2 cellular contexts compared by ENCODE assay signal in the genomic region with DNA sequence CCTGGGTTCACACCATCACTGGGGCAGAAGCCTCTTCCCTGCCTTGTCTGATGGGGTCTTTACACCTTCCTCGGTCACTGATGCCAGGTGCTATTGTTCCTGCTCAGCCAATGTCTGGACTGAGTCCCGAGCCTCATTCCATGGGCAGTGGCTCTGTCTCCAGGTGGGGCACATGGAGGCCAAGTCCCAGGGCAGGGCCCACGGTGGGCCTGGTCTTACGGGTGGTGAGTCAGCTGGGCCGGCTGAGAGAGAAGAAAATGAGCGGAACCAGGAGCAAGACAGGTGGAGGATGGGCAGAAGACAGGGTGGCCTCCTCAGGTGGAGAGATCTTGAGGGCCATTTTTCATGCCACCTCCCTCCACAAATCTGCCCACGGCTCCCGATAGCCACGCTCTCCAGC.
TF ChIP-seq lines count a peak whose summit lies in the region.

No MANE protein-coding gene starts in this region.

TF ChIP-seq in H1, 55 proteins besides CTCF, POLR2A, EP300 and RAD21:
- TF ChIP-seq EGR1 (IDR thresholded peaks at IDR 0.05; ENCODE audit: borderline replicate concordance, low read depth, low read length) (no peak), CHD2 (IDR thresholded peaks at IDR 0.05; ENCODE audit: low read length) (no peak), BRCA1 (IDR thresholded peaks at IDR 0.05; ENCODE audit: low read depth, low read length) (no peak), TAF7 (optimal IDR thresholded peaks at IDR 0.05; ENCODE audit: borderline replicate concordance, low read depth, low read length) (no peak), NANOG (IDR thresholded peaks at IDR 0.05; ENCODE audit: insufficient read depth, low read depth, low read length, poor library complexity, severe bottlenecking) (no peak), BCL11A (IDR thresholded peaks at IDR 0.05; ENCODE audit: low read depth in 2 of 2, low read length in 2 of 2) (no peak), JUN (IDR thresholded peaks at IDR 0.05; ENCODE audit: low read depth, low read length) (no peak), JUND (IDR thresholded peaks at IDR 0.05; ENCODE audit: low read length) (no peak), ASH2L (IDR thresholded peaks at IDR 0.05; ENCODE audit: low read length) (no peak), SIRT6 (IDR thresholded peaks at IDR 0.05; ENCODE audit: low read length) (no peak), CBX5 (IDR thresholded peaks at IDR 0.05; ENCODE audit: low read depth, low read length) (no peak), SRF (IDR thresholded peaks at IDR 0.05; ENCODE audit: low read depth, low read length) (no peak), BACH1 (IDR thresholded peaks at IDR 0.05; ENCODE audit: low read length) (no peak), CTBP2 (IDR thresholded peaks at IDR 0.05; ENCODE audit: borderline replicate concordance, insufficient read depth, insufficient read length, low read length) (no peak), SIX5 (IDR thresholded peaks at IDR 0.05; ENCODE audit: low read depth, low read length) (no peak), HDAC2 (IDR thresholded peaks at IDR 0.05; ENCODE audit: borderline replicate concordance in 1 of 2, low read depth in 2 of 2, low read length in 2 of 2) (no peak), KDM4A (IDR thresholded peaks at IDR 0.05; ENCODE audit: low read depth, low read length, severe bottlenecking) (no peak)
- TF ChIP-seq, protein P1, sequence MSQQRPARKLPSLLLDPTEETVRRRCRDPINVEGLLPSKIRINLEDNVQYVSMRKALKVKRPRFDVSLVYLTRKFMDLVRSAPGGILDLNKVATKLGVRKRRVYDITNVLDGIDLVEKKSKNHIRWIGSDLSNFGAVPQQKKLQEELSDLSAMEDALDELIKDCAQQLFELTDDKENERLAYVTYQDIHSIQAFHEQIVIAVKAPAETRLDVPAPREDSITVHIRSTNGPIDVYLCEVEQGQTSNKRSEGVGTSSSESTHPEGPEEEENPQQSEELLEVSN (IDR thresholded peaks at IDR 0.05): no peak
- TF ChIP-seq, protein P2, sequence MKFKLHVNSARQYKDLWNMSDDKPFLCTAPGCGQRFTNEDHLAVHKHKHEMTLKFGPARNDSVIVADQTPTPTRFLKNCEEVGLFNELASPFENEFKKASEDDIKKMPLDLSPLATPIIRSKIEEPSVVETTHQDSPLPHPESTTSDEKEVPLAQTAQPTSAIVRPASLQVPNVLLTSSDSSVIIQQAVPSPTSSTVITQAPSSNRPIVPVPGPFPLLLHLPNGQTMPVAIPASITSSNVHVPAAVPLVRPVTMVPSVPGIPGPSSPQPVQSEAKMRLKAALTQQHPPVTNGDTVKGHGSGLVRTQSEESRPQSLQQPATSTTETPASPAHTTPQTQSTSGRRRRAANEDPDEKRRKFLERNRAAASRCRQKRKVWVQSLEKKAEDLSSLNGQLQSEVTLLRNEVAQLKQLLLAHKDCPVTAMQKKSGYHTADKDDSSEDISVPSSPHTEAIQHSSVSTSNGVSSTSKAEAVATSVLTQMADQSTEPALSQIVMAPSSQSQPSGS (IDR thresholded peaks at IDR 0.05; ENCODE audit: low read length): no peak

TF ChIP-seq in SK-N-SH, 30 proteins besides CTCF, POLR2A, EP300 and RAD21:
- no peak for TF ChIP-seq EZH2phosphoT487 (IDR thresholded peaks at IDR 0.05; ENCODE audit: borderline replicate concordance, low read depth)
- TF ChIP-seq FOXM1 (IDR thresholded peaks at IDR 0.05; ENCODE audit: low read depth): no peak
- no peak for TF ChIP-seq MEF2A (IDR thresholded peaks at IDR 0.05; ENCODE audit: borderline replicate concordance, low read depth)
- no peak for TF ChIP-seq JUND (IDR thresholded peaks at IDR 0.05)
- TF ChIP-seq TCF12 (IDR thresholded peaks at IDR 0.05): no peak
- TF ChIP-seq, protein P3, sequence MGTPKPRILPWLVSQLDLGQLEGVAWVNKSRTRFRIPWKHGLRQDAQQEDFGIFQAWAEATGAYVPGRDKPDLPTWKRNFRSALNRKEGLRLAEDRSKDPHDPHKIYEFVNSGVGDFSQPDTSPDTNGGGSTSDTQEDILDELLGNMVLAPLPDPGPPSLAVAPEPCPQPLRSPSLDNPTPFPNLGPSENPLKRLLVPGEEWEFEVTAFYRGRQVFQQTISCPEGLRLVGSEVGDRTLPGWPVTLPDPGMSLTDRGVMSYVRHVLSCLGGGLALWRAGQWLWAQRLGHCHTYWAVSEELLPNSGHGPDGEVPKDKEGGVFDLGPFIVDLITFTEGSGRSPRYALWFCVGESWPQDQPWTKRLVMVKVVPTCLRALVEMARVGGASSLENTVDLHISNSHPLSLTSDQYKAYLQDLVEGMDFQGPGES (IDR thresholded peaks at IDR 0.05; ENCODE audit: low read depth, low read length): no peak
